1 cellular context compared by ENCODE assay signal in the genomic region with DNA sequence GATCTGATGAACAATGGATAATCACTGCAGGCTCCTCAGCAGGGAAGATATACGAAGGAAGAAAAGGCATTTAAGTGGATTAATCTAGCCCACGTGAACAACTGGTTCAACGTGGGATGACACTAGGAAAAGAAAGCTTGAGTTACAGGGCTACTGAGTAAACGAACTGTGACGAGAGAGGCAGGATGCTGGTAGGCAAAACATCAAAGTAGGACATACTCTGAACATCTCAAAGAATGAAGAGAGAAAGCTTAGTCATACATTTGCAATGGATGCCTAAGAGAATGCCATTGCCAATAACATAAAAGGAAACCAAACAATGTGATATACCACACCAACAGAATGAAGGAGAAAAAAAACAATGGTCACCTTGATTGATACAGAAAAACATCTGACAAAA.
TF ChIP-seq lines count a peak whose summit lies in the region.

No MANE protein-coding gene starts in this region.

TF ChIP-seq in SK-N-SH treated with all-trans-retinoic acid at 6 μM for 48 hours, 23 proteins besides CTCF, POLR2A, EP300 and RAD21 (continued from another document):
- TF ChIP-seq ARNTL (CRISPR knock-in tag; IDR thresholded peaks at IDR 0.05; ENCODE audit: borderline replicate concordance, low read depth), result no peak
- TF ChIP-seq, protein P1, sequence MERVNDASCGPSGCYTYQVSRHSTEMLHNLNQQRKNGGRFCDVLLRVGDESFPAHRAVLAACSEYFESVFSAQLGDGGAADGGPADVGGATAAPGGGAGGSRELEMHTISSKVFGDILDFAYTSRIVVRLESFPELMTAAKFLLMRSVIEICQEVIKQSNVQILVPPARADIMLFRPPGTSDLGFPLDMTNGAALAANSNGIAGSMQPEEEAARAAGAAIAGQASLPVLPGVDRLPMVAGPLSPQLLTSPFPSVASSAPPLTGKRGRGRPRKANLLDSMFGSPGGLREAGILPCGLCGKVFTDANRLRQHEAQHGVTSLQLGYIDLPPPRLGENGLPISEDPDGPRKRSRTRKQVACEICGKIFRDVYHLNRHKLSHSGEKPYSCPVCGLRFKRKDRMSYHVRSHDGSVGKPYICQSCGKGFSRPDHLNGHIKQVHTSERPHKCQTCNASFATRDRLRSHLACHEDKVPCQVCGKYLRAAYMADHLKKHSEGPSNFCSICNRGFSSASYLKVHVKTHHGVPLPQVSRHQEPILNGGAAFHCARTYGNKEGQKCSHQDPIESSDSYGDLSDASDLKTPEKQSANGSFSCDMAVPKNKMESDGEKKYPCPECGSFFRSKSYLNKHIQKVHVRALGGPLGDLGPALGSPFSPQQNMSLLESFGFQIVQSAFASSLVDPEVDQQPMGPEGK (CRISPR knock-in tag; IDR thresholded peaks at IDR 0.05; ENCODE audit: borderline replicate concordance), result no peak
- TF ChIP-seq, protein P2, sequence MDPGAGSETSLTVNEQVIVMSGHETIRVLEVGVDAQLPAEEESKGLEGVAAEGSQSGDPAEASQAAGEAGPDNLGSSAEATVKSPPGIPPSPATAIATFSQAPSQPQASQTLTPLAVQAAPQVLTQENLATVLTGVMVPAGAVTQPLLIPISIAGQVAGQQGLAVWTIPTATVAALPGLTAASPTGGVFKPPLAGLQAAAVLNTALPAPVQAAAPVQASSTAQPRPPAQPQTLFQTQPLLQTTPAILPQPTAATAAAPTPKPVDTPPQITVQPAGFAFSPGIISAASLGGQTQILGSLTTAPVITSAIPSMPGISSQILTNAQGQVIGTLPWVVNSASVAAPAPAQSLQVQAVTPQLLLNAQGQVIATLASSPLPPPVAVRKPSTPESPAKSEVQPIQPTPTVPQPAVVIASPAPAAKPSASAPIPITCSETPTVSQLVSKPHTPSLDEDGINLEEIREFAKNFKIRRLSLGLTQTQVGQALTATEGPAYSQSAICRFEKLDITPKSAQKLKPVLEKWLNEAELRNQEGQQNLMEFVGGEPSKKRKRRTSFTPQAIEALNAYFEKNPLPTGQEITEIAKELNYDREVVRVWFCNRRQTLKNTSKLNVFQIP (CRISPR knock-in tag; IDR thresholded peaks at IDR 0.05; ENCODE audit: borderline replicate concordance, low read depth), result no peak
- no peak for TF ChIP-seq ZFP3 (CRISPR knock-in tag; IDR thresholded peaks at IDR 0.05)
- no peak for TF ChIP-seq ZC3H10 (CRISPR knock-in tag; IDR thresholded peaks at IDR 0.05)
- TF ChIP-seq TOX (CRISPR knock-in tag; IDR thresholded peaks at IDR 0.05; ENCODE audit: borderline replicate concordance), result no peak
- no peak for TF ChIP-seq ZNF70 (CRISPR knock-in tag; IDR thresholded peaks at IDR 0.05)
- TF ChIP-seq, protein P3, sequence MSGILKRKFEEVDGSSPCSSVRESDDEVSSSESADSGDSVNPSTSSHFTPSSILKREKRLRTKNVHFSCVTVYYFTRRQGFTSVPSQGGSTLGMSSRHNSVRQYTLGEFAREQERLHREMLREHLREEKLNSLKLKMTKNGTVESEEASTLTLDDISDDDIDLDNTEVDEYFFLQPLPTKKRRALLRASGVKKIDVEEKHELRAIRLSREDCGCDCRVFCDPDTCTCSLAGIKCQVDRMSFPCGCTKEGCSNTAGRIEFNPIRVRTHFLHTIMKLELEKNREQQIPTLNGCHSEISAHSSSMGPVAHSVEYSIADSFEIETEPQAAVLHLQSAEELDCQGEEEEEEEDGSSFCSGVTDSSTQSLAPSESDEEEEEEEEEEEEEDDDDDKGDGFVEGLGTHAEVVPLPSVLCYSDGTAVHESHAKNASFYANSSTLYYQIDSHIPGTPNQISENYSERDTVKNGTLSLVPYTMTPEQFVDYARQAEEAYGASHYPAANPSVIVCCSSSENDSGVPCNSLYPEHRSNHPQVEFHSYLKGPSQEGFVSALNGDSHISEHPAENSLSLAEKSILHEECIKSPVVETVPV (CRISPR knock-in tag; IDR thresholded peaks at IDR 0.05), result no peak
- no peak for TF ChIP-seq CSDC2 (CRISPR knock-in tag; IDR thresholded peaks at IDR 0.05)
TF ChIP-seq in SK-N-SH treated with all-trans-retinoic acid at 6 μM for 48 hours: peak in this region for 0.
